ENCODE assay signal across 8 cellular contexts in the genomic region with DNA sequence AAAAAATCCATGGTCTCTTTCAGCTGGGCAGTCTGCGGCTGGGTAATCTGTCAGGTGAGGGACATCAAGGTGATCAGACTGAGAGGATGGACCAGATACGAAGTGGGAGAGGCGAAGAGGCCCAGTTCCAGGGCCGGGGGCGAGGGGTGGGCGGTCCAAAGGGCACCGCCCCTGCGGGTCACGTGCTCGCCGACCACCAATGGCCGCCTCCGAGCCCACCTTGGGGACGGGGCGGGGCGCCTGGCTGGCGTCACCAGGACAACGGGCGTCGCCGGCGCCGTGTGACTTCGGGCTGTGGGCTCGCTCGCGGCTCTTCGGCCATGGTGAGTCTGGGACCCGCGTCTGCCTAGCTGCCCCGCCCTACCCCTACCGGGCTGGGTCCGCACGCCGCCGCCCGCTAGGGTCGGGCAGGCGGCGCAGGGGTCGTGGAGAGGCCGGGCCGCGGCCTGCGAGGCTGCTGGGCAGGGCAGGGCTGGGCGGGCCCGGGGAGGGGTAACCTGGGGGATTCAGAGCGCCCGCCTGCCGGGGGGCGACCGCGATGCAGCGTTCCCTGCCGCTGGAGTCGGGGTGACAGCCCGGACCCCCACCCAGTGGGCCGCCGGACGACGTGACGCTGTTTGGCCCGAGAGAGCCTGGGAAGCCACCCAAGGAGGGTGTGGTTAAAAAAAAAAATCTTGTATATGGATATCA. TPM values are rescaled to one million over a fixed set of nuclear protein-coding genes. Genes with fewer than 3 reads are reported as not detected.
DNase-seq lines count a peak whose midpoint lies in the region; ATAC-seq and TF ChIP-seq lines count a peak whose summit lies in the region.

A gene with protein sequence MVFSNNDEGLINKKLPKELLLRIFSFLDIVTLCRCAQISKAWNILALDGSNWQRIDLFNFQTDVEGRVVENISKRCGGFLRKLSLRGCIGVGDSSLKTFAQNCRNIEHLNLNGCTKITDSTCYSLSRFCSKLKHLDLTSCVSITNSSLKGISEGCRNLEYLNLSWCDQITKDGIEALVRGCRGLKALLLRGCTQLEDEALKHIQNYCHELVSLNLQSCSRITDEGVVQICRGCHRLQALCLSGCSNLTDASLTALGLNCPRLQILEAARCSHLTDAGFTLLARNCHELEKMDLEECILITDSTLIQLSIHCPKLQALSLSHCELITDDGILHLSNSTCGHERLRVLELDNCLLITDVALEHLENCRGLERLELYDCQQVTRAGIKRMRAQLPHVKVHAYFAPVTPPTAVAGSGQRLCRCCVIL (plus strand): TSS at position 250 of the 690 bp plus-strand sequence. CDS start 71 bp downstream, at position 321.

- H3K27me3 ChIP-seq in adipocyte (replicated peaks; ENCODE audit: control insufficient read depth, insufficient read depth, low read length) (no peaks in the 10 kb centered on the region), parathyroid adenoma (ENCODE audit: control insufficient read depth, insufficient read depth, low read length) (no peaks in the 10 kb centered on the region)

- H3K4me1 ChIP-seq in adipocyte (ENCODE audit: control insufficient read depth, insufficient read depth, low read length) (no peaks in the 10 kb centered on the region), parathyroid adenoma (no peaks in the 10 kb centered on the region)

- H3K79me2 ChIP-seq in parathyroid adenoma, result no peaks in the 10 kb centered on the region

- no peak within 1 kb of the TSS for H3K27ac Mint-ChIP-seq in activated naive CD4-positive, alpha-beta T cell treated with anti-CD3 and anti-CD28 coated beads for 36 hours

- H3K36me3 Mint-ChIP-seq in activated naive CD4-positive, alpha-beta T cell treated with anti-CD3 and anti-CD28 coated beads for 36 hours (ENCODE audit: low read depth), result no peaks in the 10 kb centered on the region

- no peaks in the 10 kb centered on the region for H3K9me3 Mint-ChIP-seq in activated naive CD4-positive, alpha-beta T cell treated with anti-CD3 and anti-CD28 coated beads for 36 hours

- H3K36me3 ChIP-seq in adipocyte (ENCODE audit: control insufficient read depth, insufficient read depth, low read length, severe bottlenecking), result no peaks in the 10 kb centered on the region
- H3K36me3 ChIP-seq in parathyroid adenoma (ENCODE audit: control insufficient read depth, insufficient read depth, low read length), result no peaks in the 10 kb centered on the region

- H3K4me2 ChIP-seq in parathyroid adenoma (ENCODE audit: low read length), result peak within 1 kb of the TSS; percentile 55

- H3K4me3 Mint-ChIP-seq in activated naive CD4-positive, alpha-beta T cell treated with anti-CD3 and anti-CD28 coated beads for 36 hours, result peak within 1 kb of the TSS; percentile 61

- DNase-seq in activated naive CD4-positive, alpha-beta T cell treated with anti-CD3 and anti-CD28 coated beads for 36 hours, result no peak
- DNase-seq in activated naive CD4-positive, alpha-beta T cell treated with Interleukin-2 at 50 U/mL for 16 hours, result no peak
- peak; percentile 74 to 88 for DNase-seq in NCI-H524 (lab: John Stamatoyannopoulos, UW)
- DNase-seq in adipocyte (ENCODE audit: low read depth), result peak; percentile 93
- peak; percentile 81 for DNase-seq in left cardiac atrium

- H3K4me1 Mint-ChIP-seq in activated naive CD4-positive, alpha-beta T cell treated with anti-CD3 and anti-CD28 coated beads for 36 hours (ENCODE audit: low read depth), result peaks cover 3% of the 10 kb centered on the region

- peak within 1 kb of the TSS; percentile 93 for H2AFZ ChIP-seq in parathyroid adenoma

- H3K4me3 ChIP-seq in adipocyte (ENCODE audit: low read length), result peak within 1 kb of the TSS; percentile 79
- H3K4me3 ChIP-seq in parathyroid adenoma (ENCODE audit: low read depth, low read length), result peak within 1 kb of the TSS; percentile 63

- CTCF ChIA-PET in activated naive CD4-positive, alpha-beta T cell treated with anti-CD3 and anti-CD28 coated beads for 36 hours (lab: Charles Lee), result interaction anchor here (1.1 kb wide), 1 partner anchor 96 kb away, joined by 3 read pairs; no protein-coding TSS in a partner anchor

- TF ChIP-seq CTCF in parathyroid adenoma (IDR thresholded peaks at IDR 0.05), result no peak

- ATAC-seq in HG02981 (IDR thresholded peaks at IDR 0.05; ENCODE audit: unreplicated experiment), result peak; percentile 72
- ATAC-seq in left cardiac atrium, result peak; percentile 97 to 98
- ATAC-seq in GM18873 (IDR thresholded peaks at IDR 0.05; ENCODE audit: low FRiP score, unreplicated experiment), result no peak

- H3K9ac ChIP-seq in adipocyte (ENCODE audit: low read length), result peak within 1 kb of the TSS; percentile 83
- H3K9ac ChIP-seq in parathyroid adenoma, result peak within 1 kb of the TSS; percentile 91

- peaks cover 33% of the 10 kb centered on the region for H3K27me3 Mint-ChIP-seq in activated naive CD4-positive, alpha-beta T cell treated with anti-CD3 and anti-CD28 coated beads for 36 hours (ENCODE audit: low read depth)

- H3K9me3 ChIP-seq in adipocyte (ENCODE audit: control insufficient read depth, low read length), result no peaks in the 10 kb centered on the region
- H3K9me3 ChIP-seq in parathyroid adenoma (ENCODE audit: control insufficient read depth, low read length), result no peaks in the 10 kb centered on the region

- intact Hi-C loops in activated naive CD4-positive, alpha-beta T cell treated with anti-CD3 and anti-CD28 coated beads for 36 hours (cut with micrococcal nuclease), result no loop called here
- intact Hi-C loops in left cardiac atrium (cut with DNase I), result no loop called here

- H3K27ac ChIP-seq in parathyroid adenoma, result peak within 1 kb of the TSS; percentile 53

RNA-seq across cellular contexts. Expression of the gene that starts here (rescaled TPM):
- total RNA-seq in activated naive CD4-positive, alpha-beta T cell treated with anti-CD3 and anti-CD28 coated beads for 36 hours, result not detected
- total RNA-seq in left cardiac atrium, result 1 to 10 TPM; 1.9 to 2.7 TPM

Comparison
In these comparisons a context has a peak if more than half of its experiments do, and no peak if none do; other contexts are left out.
1. DNase-seq: peak in NCI-H524 (2 of 2), adipocyte (single experiment) and left cardiac atrium (single experiment); none in activated naive CD4-positive, alpha-beta T cell treated with anti-CD3 and anti-CD28 coated beads for 36 hours (single experiment) and activated naive CD4-positive, alpha-beta T cell treated with Interleukin-2 at 50 U/mL for 16 hours (single experiment).